ENCODE assay signal across 9 cellular contexts in genomic region chr9:119370816-119371215, GRCh38. TPM values are rescaled to one million over a fixed set of nuclear protein-coding genes. Genes with fewer than 3 reads are reported as not detected.
DNase-seq lines count a peak whose midpoint lies in the region; ATAC-seq and TF ChIP-seq lines count a peak whose summit lies in the region.
"Had no signal": no experiment of that assay in that cellular context is flagged by ENCODE, and none has a peak within 500 bp of the region (broad histone marks: within the 10 kb centered on the region; RNA-seq: fewer than 3 reads in every experiment).

No MANE protein-coding gene starts in this region.

- H3K27me3 Mint-ChIP-seq in activated naive CD4-positive, alpha-beta T cell treated with anti-CD3 and anti-CD28 coated beads for 36 hours (ENCODE audit: low read depth), result peaks cover 41% of the 10 kb centered on the region

- H3K4me1 Mint-ChIP-seq in activated naive CD4-positive, alpha-beta T cell treated with anti-CD3 and anti-CD28 coated beads for 36 hours (ENCODE audit: low read depth), result peaks cover 6% of the 10 kb centered on the region

- H3K27ac ChIP-seq in left ventricle myocardium inferior (replicated peaks), result no peak overlapping the region

- H3K36me3 Mint-ChIP-seq in activated naive CD4-positive, alpha-beta T cell treated with anti-CD3 and anti-CD28 coated beads for 36 hours (ENCODE audit: low read depth), result peaks cover 3% of the 10 kb centered on the region

- intact Hi-C loops in activated naive CD4-positive, alpha-beta T cell treated with anti-CD3 and anti-CD28 coated beads for 36 hours (cut with micrococcal nuclease), result no loop called here
- intact Hi-C loops in left ventricle myocardium inferior (cut with micrococcal nuclease), result no loop called here

- no peak overlapping the region for H3K27ac Mint-ChIP-seq in activated naive CD4-positive, alpha-beta T cell treated with anti-CD3 and anti-CD28 coated beads for 36 hours

- ATAC-seq in HG02840 (IDR thresholded peaks at IDR 0.05; ENCODE audit: low FRiP score, unreplicated experiment), result no peak

- peaks cover 72% of the 10 kb centered on the region for H3K27me3 ChIP-seq in left ventricle myocardium inferior (ENCODE audit: low read depth)

- H3K4me3 Mint-ChIP-seq in activated naive CD4-positive, alpha-beta T cell treated with anti-CD3 and anti-CD28 coated beads for 36 hours, result no peak overlapping the region

- no peak for TF ChIP-seq CTCF in left ventricle myocardium inferior (IDR thresholded peaks at IDR 0.05; ENCODE audit: borderline replicate concordance)

- peak; percentile 28 for DNase-seq in activated naive CD4-positive, alpha-beta T cell treated with anti-CD3 and anti-CD28 coated beads for 36 hours
- no peak for DNase-seq in activated naive CD4-positive, alpha-beta T cell treated with Interleukin-2 at 50 U/mL for 16 hours
- DNase-seq in T1000 (lab: John Stamatoyannopoulos, UW) (peak; percentile 10), left ventricle myocardium inferior (peak; percentile 33), superior temporal gyrus (ENCODE audit: extremely low spot score) (peak; percentile 55), cerebellar nuclear complex (lab: John Stamatoyannopoulos, UW) (no peak)
- DNase-seq in effector CD8-positive, alpha-beta T cell (lab: John Stamatoyannopoulos, UW), result no peak

- H3K9me3 ChIP-seq in left ventricle myocardium inferior (replicated peaks), result no peaks in the 10 kb centered on the region

- CTCF ChIA-PET in activated naive CD4-positive, alpha-beta T cell treated with anti-CD3 and anti-CD28 coated beads for 36 hours (lab: Charles Lee), result no interaction called here

- peaks cover 6% of the 10 kb centered on the region for H3K9me3 Mint-ChIP-seq in activated naive CD4-positive, alpha-beta T cell treated with anti-CD3 and anti-CD28 coated beads for 36 hours

- H3K4me1 ChIP-seq in left ventricle myocardium inferior, result peaks cover 13% of the 10 kb centered on the region

- no peaks in the 10 kb centered on the region for H3K36me3 ChIP-seq in left ventricle myocardium inferior

- no peak overlapping the region for H3K4me3 ChIP-seq in left ventricle myocardium inferior

RNA-seq across cellular contexts. Expression of gene BRINP1, which starts 1.6 kb away (rescaled TPM):
- not detected for total RNA-seq in activated naive CD4-positive, alpha-beta T cell treated with anti-CD3 and anti-CD28 coated beads for 36 hours
- total RNA-seq in left ventricle myocardium inferior, result 0.66 TPM
- total RNA-seq: T-helper 1 cell treated with Interleukin-12 subunit alpha and Interleukin-12 subunit beta and Interleukin-4 antibody, amounts not matched to agents 30 ng/mL and 1 ng/mL, for 36 hours had no signal

Comparison
In these comparisons a context has a peak if more than half of its experiments do, and no peak if none do; other contexts are left out.
1. DNase-seq: peak in activated naive CD4-positive, alpha-beta T cell treated with anti-CD3 and anti-CD28 coated beads for 36 hours (single experiment), T1000 (single experiment), left ventricle myocardium inferior (single experiment) and superior temporal gyrus (single experiment); none in activated naive CD4-positive, alpha-beta T cell treated with Interleukin-2 at 50 U/mL for 16 hours (single experiment), cerebellar nuclear complex (0 of 2) and effector CD8-positive, alpha-beta T cell (single experiment).